In the genomic region with DNA sequence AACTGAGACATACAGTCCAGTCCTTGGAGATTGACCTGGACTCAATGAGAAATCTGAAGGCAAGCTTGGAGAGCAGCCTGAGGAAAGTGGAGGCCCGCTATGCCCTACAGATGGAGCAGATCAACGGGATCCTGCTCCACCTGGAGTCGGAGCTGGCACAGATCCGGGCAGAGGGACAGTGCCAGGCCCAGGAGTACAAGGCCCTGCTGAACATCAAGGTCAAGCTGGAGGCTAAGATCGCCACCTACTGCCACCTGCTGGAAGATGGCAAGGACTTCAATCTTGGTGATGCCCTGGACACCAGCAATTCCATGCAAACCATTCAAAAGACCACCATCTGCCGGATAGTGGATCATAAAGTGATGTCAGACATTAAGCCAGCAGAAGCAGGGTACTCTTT, we compare ENCODE assay signal across 9 cellular contexts. TPM values are rescaled to one million over a fixed set of nuclear protein-coding genes. Genes with fewer than 3 reads are reported as not detected.
DNase-seq lines count a peak whose midpoint lies in the region; ATAC-seq, FAIRE-seq and TF ChIP-seq lines count a peak whose summit lies in the region.
"Had no signal": no experiment of that assay in that cellular context is flagged by ENCODE, and none has a peak within 500 bp of the region (broad histone marks: within the 10 kb centered on the region; RNA-seq: fewer than 3 reads in every experiment).

No MANE protein-coding gene starts in this region.

- no peak overlapping the region for H3K27ac ChIP-seq in CD4-positive, alpha-beta T cell (ENCODE audit: low read depth, low read length)
- H3K27ac ChIP-seq in GM23248, result no peak overlapping the region
- no peak overlapping the region for H3K27ac ChIP-seq in WERI-Rb-1
- H3K27ac ChIP-seq in kidney (ENCODE audit: low read depth in 2 of 2, low read length in 2 of 2), result no peak overlapping the region
- no peak overlapping the region for H3K27ac ChIP-seq in neuronal stem cell (replicated peaks; ENCODE audit: low read length)

- H2BK5ac ChIP-seq in neuronal stem cell (ENCODE audit: low read length), result no peak overlapping the region

- no peaks in the 10 kb centered on the region for H3F3A ChIP-seq in GM23248 (ENCODE audit: insufficient read depth)

- H3K14ac ChIP-seq in neuronal stem cell (ENCODE audit: low read length), result no peak overlapping the region

- in situ Hi-C loops in GM23248 (cut with MboI), result loop anchor here (25.0 kb wide), 1 partner anchor 392 kb away; no protein-coding TSS in a partner anchor

- H2AFZ ChIP-seq in GM23248 (no peak overlapping the region), neuronal stem cell (ENCODE audit: low read length) (no peak overlapping the region)

- H3K18ac ChIP-seq in neuronal stem cell (ENCODE audit: low read length), result no peak overlapping the region

- DNase-seq in CD4-positive, alpha-beta T cell, result peak in 4 of 10 experiments; percentile 2 to 24 (median 10)
- DNase-seq in GM23248 (peak; percentile 16), WERI-Rb-1 (peak; percentile 53), kidney (no peak), neuronal stem cell (ENCODE audit: low spot score) (no peak), cortex of kidney (lab: John Stamatoyannopoulos, UW) (no peak)

- no peaks in the 10 kb centered on the region for H4K20me1 ChIP-seq in GM23248 (ENCODE audit: insufficient read depth)

- H3K4me1 Mint-ChIP-seq in CD4-positive, alpha-beta T cell (ENCODE audit: low read depth), result no peaks in the 10 kb centered on the region
- H3K4me1 Mint-ChIP-seq: activated naive CD4-positive, alpha-beta T cell treated with anti-CD3 and anti-CD28 coated beads, Interleukin-2, amount 50 U/mL, for 24 hours had no signal

- no peaks in the 10 kb centered on the region for H3K27me3 Mint-ChIP-seq in CD4-positive, alpha-beta T cell

- intact Hi-C loops in CD4-positive, alpha-beta T cell (cut with DNase I, micrococcal nuclease), result no loop called here
- intact Hi-C loops in kidney (cut with DNase I), result no loop called here

- no peak overlapping the region for H3K27ac Mint-ChIP-seq in CD4-positive, alpha-beta T cell
- H3K27ac Mint-ChIP-seq: activated naive CD4-positive, alpha-beta T cell treated with anti-CD3 and anti-CD28 coated beads, Interleukin-2, amount 50 U/mL, for 24 hours had no signal

- H3K79me1 ChIP-seq in neuronal stem cell (ENCODE audit: low read depth, low read length), result no peaks in the 10 kb centered on the region

- no peaks in the 10 kb centered on the region for H3K9me2 ChIP-seq in GM23248 (ENCODE audit: insufficient read depth)

- H3K9ac ChIP-seq in GM23248 (no peak overlapping the region), kidney (ENCODE audit: low read length in 2 of 2) (no peak overlapping the region), neuronal stem cell (ENCODE audit: low read depth, low read length, poor library complexity) (no peak overlapping the region)

- H3K36me3 ChIP-seq in GM23248 (ENCODE audit: low read depth), result no peaks in the 10 kb centered on the region
- no peaks in the 10 kb centered on the region for H3K36me3 ChIP-seq in WERI-Rb-1
- no peaks in the 10 kb centered on the region for H3K36me3 ChIP-seq in kidney (ENCODE audit: control insufficient read depth in 1 of 2, insufficient read depth in 2 of 2, low read length in 2 of 2)
- H3K36me3 ChIP-seq in neuronal stem cell (replicated peaks in 1 of 2; ENCODE audit: control insufficient read depth in 2 of 2, insufficient read depth in 2 of 2, low read length in 2 of 2), result no peaks in the 10 kb centered on the region

- no peak overlapping the region for H3K4ac ChIP-seq in neuronal stem cell (ENCODE audit: low read length)

- H2BK120ac ChIP-seq in neuronal stem cell (ENCODE audit: low read depth, low read length), result no peak overlapping the region

- no peaks in the 10 kb centered on the region for H3K9me3 Mint-ChIP-seq in CD4-positive, alpha-beta T cell
- H3K9me3 Mint-ChIP-seq: activated naive CD4-positive, alpha-beta T cell treated with anti-CD3 and anti-CD28 coated beads, Interleukin-2, amount 50 U/mL, for 24 hours had no signal

- no peak overlapping the region for H4K8ac ChIP-seq in neuronal stem cell (ENCODE audit: low read depth, low read length)

- H3K79me2 ChIP-seq in GM23248 (ENCODE audit: insufficient read depth), result no peaks in the 10 kb centered on the region

- H3K23ac ChIP-seq in neuronal stem cell (ENCODE audit: low read depth, low read length, poor library complexity), result no peak overlapping the region

- no peak for ATAC-seq in CD4-positive, alpha-beta T cell (ENCODE audit: poor library complexity)
- ATAC-seq in HG03457 (IDR thresholded peaks at IDR 0.05; ENCODE audit: unreplicated experiment) (no peak), GM21723 (IDR thresholded peaks at IDR 0.05; ENCODE audit: unreplicated experiment) (no peak)

- no peak overlapping the region for H2AK5ac ChIP-seq in neuronal stem cell (ENCODE audit: low read depth, low read length)

- H2BK12ac ChIP-seq in neuronal stem cell (ENCODE audit: low read length), result no peak overlapping the region

- H4K91ac ChIP-seq in neuronal stem cell (ENCODE audit: low read depth, low read length, poor library complexity), result no peak overlapping the region

- H3K4me2 ChIP-seq in GM23248 (ENCODE audit: unreplicated experiment), result no peak overlapping the region
- H3K4me2 ChIP-seq in neuronal stem cell (ENCODE audit: insufficient read depth, low read length, poor library complexity, severe bottlenecking), result no peak overlapping the region

- CTCF ChIA-PET in CD4-positive, alpha-beta T cell (lab: Charles Lee), result no interaction called here

- no peak overlapping the region for H2BK15ac ChIP-seq in neuronal stem cell (ENCODE audit: low read length)

- H3K27me3 ChIP-seq in CD4-positive, alpha-beta T cell (ENCODE audit: control insufficient read depth, insufficient read depth, low read length), result no peaks in the 10 kb centered on the region
- H3K27me3 ChIP-seq in GM23248 (replicated peaks; ENCODE audit: insufficient read depth) (no peaks in the 10 kb centered on the region), WERI-Rb-1 (ENCODE audit: insufficient read depth, low read depth, severe bottlenecking) (peaks cover 3% of the 10 kb centered on the region), neuronal stem cell (ENCODE audit: control insufficient read depth in 3 of 3, insufficient read depth in 3 of 3, low read depth in 1 of 3, low read length in 3 of 3) (peaks cover 0 to 4% (median 0%) of the 10 kb centered on the region in 3 experiments)

- WGBS in GM23248 (ENCODE audit: low coverage in 1 of 2, low lambda C conversion rate in 2 of 2, missing lambda C conversion rate in 2 of 2), 2 experiments, result 33 to 36% methylated on average over 6 of the region's 6 CpGs
- WGBS in neuronal stem cell (ENCODE audit: extremely low coverage in 2 of 2, insufficient read length in 2 of 2, insufficient replicate concordance in 1 of 2), 2 donors, result no CpG with 5 or more reads among the region's 6 CpGs

- POLR2A ChIA-PET in CD4-positive, alpha-beta T cell (lab: Charles Lee), result no interaction called here

- no peak for FAIRE-seq in kidney (lab: Jason Lieb, UNC)

- H3K4me3 ChIP-seq in GM23248 (no peak overlapping the region), WERI-Rb-1 (ENCODE audit: low read depth, low read length) (no peak overlapping the region), kidney (ENCODE audit: low read length in 2 of 2) (no peak overlapping the region), neuronal stem cell (ENCODE audit: low read length in 2 of 2) (no peak overlapping the region)

- no peak overlapping the region for H3K4me3 Mint-ChIP-seq in CD4-positive, alpha-beta T cell
- H3K4me3 Mint-ChIP-seq: activated naive CD4-positive, alpha-beta T cell treated with anti-CD3 and anti-CD28 coated beads, Interleukin-2, amount 50 U/mL, for 24 hours had no signal

- H3K36me3 Mint-ChIP-seq in CD4-positive, alpha-beta T cell (ENCODE audit: low read depth), result no peaks in the 10 kb centered on the region
- H3K36me3 Mint-ChIP-seq: activated naive CD4-positive, alpha-beta T cell treated with anti-CD3 and anti-CD28 coated beads, Interleukin-2, amount 50 U/mL, for 24 hours had no signal

- peak; percentile 20 for TF ChIP-seq CTCF in CD4-positive, alpha-beta T cell (IDR thresholded peaks at IDR 0.05)
- TF ChIP-seq CTCF in WERI-Rb-1 (IDR thresholded peaks at IDR 0.05; ENCODE audit: low read depth, low read length) (peak; percentile 65), kidney (IDR thresholded peaks at IDR 0.05; ENCODE audit: borderline replicate concordance, extremely low read depth, insufficient read depth) (peak; percentile 13)

- no peaks in the 10 kb centered on the region for H3K9me3 ChIP-seq in CD4-positive, alpha-beta T cell (ENCODE audit: control insufficient read depth, low read length)
- H3K9me3 ChIP-seq in GM23248 (ENCODE audit: low read depth) (no peaks in the 10 kb centered on the region), WERI-Rb-1 (ENCODE audit: severe bottlenecking) (no peaks in the 10 kb centered on the region), kidney (ENCODE audit: control insufficient read depth in 1 of 2, low read length in 2 of 2) (no peaks in the 10 kb centered on the region), neuronal stem cell (replicated peaks in 1 of 2; ENCODE audit: control insufficient read depth in 2 of 2, insufficient read depth in 1 of 2, low read depth in 1 of 2, low read length in 2 of 2) (no peaks in the 10 kb centered on the region)

- H3K4me1 ChIP-seq in GM23248 (ENCODE audit: insufficient read depth), result no peaks in the 10 kb centered on the region
- no peaks in the 10 kb centered on the region for H3K4me1 ChIP-seq in kidney (ENCODE audit: control insufficient read depth in 1 of 2, insufficient read depth in 1 of 2, low read depth in 1 of 2, low read length in 2 of 2)
- H3K4me1 ChIP-seq in neuronal stem cell (ENCODE audit: control insufficient read depth in 2 of 2, insufficient read depth in 1 of 2, low read depth in 1 of 2, low read length in 2 of 2), result no peaks in the 10 kb centered on the region

RNA-seq across cellular contexts. Expression of gene FRMPD3, which starts 20.4 kb away (rescaled TPM):
- total RNA-seq in CD4-positive, alpha-beta T cell, result under 1 TPM in 1 of 2 experiments, not detected in 1; 0.06 TPM
- not detected in 2 replicates for total RNA-seq in GM23248 (2014; rRNA removed; shearing (Covaris generic))
- polyA plus RNA-seq in GM23248 (2016; fragmentation: Nextera tagmentation; extraction: Ambion mirVana), result 0.03 TPM in 1 of 2 replicates, not detected in the other
- total RNA-seq in kidney, result 0.25 TPM
- not detected for polyA plus RNA-seq in kidney (ENCODE audit: insufficient read depth, low read depth, low replicate concordance)
- polyA plus RNA-seq in neuronal stem cell (2013, experiment 1 of 2), result 0.39 TPM
- polyA plus RNA-seq in neuronal stem cell (2013, experiment 2 of 2), result 0.39 TPM

Comparison
In these comparisons a context has a peak if more than half of its experiments do, and no peak if none do; other contexts are left out.
1. DNase-seq: peak in GM23248 (single experiment) and WERI-Rb-1 (single experiment); none in kidney (single experiment), neuronal stem cell (single experiment) and cortex of kidney (single experiment).
2. CTCF ChIP-seq: peak in every context shown above with its lines; median percentile 65 in WERI-Rb-1; 20 in CD4-positive, alpha-beta T cell; 13 in kidney.